In the genomic region with DNA sequence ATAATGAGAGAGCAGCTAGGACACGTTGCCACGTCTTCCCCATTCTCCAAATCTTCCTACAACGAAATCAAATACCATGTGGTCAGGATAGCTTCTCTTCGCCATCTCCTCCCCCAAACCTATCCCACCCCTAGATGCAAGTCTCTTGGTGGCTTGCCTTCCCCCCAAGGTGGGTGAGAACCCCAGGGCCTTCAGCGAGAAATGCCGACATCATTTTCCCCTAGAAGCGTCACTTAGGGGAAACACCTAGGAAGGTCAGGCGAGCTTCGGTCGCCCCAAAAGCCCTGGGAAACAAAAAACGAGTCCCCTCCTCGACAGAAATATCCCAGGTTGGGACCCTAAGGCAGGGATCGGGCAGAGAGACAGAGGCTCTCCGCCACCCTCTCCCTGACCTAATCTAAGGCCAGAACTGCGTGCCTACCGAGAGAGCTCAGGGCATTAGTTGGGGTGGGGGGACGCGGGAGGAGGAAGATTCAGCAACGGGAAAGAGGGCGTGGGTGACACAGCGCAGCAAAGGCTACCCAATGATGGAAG, we compare ENCODE assay signal across 8 cellular contexts. TPM values are rescaled to one million over a fixed set of nuclear protein-coding genes. Genes with fewer than 3 reads are reported as not detected.
DNase-seq lines count a peak whose midpoint lies in the region; ATAC-seq and TF ChIP-seq lines count a peak whose summit lies in the region.

No MANE protein-coding gene starts in this region.

- H3K4me2 ChIP-seq in neuronal stem cell (ENCODE audit: insufficient read depth, low read length, poor library complexity, severe bottlenecking), result peak overlapping the region; percentile 87

- H4K8ac ChIP-seq in neuronal stem cell (ENCODE audit: low read depth, low read length), result peak overlapping the region; percentile 74

- peak overlapping the region; percentile 90 for H3K23ac ChIP-seq in neuronal stem cell (ENCODE audit: low read depth, low read length, poor library complexity)

- H3K4me3 Mint-ChIP-seq in activated T-cell treated with anti-CD3 and anti-CD28 coated beads, Interleukin-2, amount 50 U/mL, for 72 hours, result peak overlapping the region; percentile 96 to 97

- H3K9me3 ChIP-seq in duodenal mucosa (ENCODE audit: control insufficient read depth in 1 of 2, low read length in 2 of 2), result no peaks in the 10 kb centered on the region
- no peaks in the 10 kb centered on the region for H3K9me3 ChIP-seq in neuronal stem cell (replicated peaks in 1 of 2; ENCODE audit: control insufficient read depth in 2 of 2, insufficient read depth in 1 of 2, low read depth in 1 of 2, low read length in 2 of 2)

- H3K27ac Mint-ChIP-seq in activated T-cell treated with anti-CD3 and anti-CD28 coated beads, Interleukin-2, amount 50 U/mL, for 72 hours, result peak overlapping the region; percentile 93

- H4K91ac ChIP-seq in neuronal stem cell (ENCODE audit: low read depth, low read length, poor library complexity), result no peak overlapping the region

- no peaks in the 10 kb centered on the region for H3K27me3 Mint-ChIP-seq in activated T-cell treated with anti-CD3 and anti-CD28 coated beads, Interleukin-2, amount 50 U/mL, for 72 hours (ENCODE audit: low read depth)

- H2AK5ac ChIP-seq in neuronal stem cell (ENCODE audit: low read depth, low read length), result peak overlapping the region; percentile 38

- peak overlapping the region; percentile 92 for H2AFZ ChIP-seq in neuronal stem cell (ENCODE audit: low read length)

- no peak for ATAC-seq in activated T-cell treated with anti-CD3 and anti-CD28 coated beads, Interleukin-2, amount 50 U/mL, for 72 hours (replicated peaks in 1 of 2)
- ATAC-seq in GM21447 (IDR thresholded peaks at IDR 0.05; ENCODE audit: unreplicated experiment), result no peak

- H3K9ac ChIP-seq in duodenal mucosa (ENCODE audit: low read depth in 1 of 2, low read length in 2 of 2), result peak overlapping the region; percentile 85 to 94
- H3K9ac ChIP-seq in neuronal stem cell (ENCODE audit: low read depth, low read length, poor library complexity), result peak overlapping the region; percentile 98

- no peak for TF ChIP-seq POLR2A in NB4 (IDR thresholded peaks at IDR 0.05; ENCODE audit: extremely low read depth, insufficient read length)

- peaks cover 12 to 13% of the 10 kb centered on the region in 2 donors for H3K36me3 ChIP-seq in duodenal mucosa (ENCODE audit: control insufficient read depth in 1 of 2, insufficient read depth in 2 of 2, low read length in 2 of 2)
- peaks cover 3 to 28% of the 10 kb centered on the region in 2 donors for H3K36me3 ChIP-seq in neuronal stem cell (replicated peaks in 1 of 2; ENCODE audit: control insufficient read depth in 2 of 2, insufficient read depth in 2 of 2, low read length in 2 of 2)

- H3K14ac ChIP-seq in neuronal stem cell (ENCODE audit: low read length), result peak overlapping the region; percentile 42

- H3K4me3 ChIP-seq in NB4 (ENCODE audit: low read depth, low read length) (peak overlapping the region; percentile 95), duodenal mucosa (ENCODE audit: low read depth in 1 of 2, low read length in 2 of 2) (peak overlapping the region; percentile 97 to 99), neuronal stem cell (ENCODE audit: low read length in 2 of 2) (peak overlapping the region; percentile 81 to 92)

- no peak overlapping the region for H2BK15ac ChIP-seq in neuronal stem cell (ENCODE audit: low read length)

- H3K36me3 Mint-ChIP-seq in activated T-cell treated with anti-CD3 and anti-CD28 coated beads, Interleukin-2, amount 50 U/mL, for 72 hours (ENCODE audit: insufficient read depth in 2 of 2), result peaks cover 0 to 6% of the 10 kb centered on the region in 2 donors

- DNase-seq in activated T-cell treated with anti-CD3 and anti-CD28 coated beads, Interleukin-2, amount 50 U/mL, for 72 hours, result peak; percentile 22 to 25
- no peak for DNase-seq in activated T-cell treated with anti-CD3 and anti-CD28 coated beads, Interleukin-2, amount 50 U/mL, for 1 hour
- no peak for DNase-seq in NB4 (ENCODE audit: low read depth)
- DNase-seq in neuronal stem cell (ENCODE audit: low spot score), result no peak
- no peak for DNase-seq in GDM1 (lab: John Stamatoyannopoulos, UW)
- DNase-seq in H4 (ENCODE audit: low spot score), result no peak

- no CpG with 5 or more reads among the region's 21 CpGs for WGBS in neuronal stem cell (ENCODE audit: extremely low coverage in 2 of 2, insufficient read length in 2 of 2, insufficient replicate concordance in 1 of 2), 2 donors

- H3K27me3 ChIP-seq in duodenal mucosa (ENCODE audit: control insufficient read depth in 1 of 2, insufficient read depth in 2 of 2, low read length in 2 of 2) (no peaks in the 10 kb centered on the region), neuronal stem cell (ENCODE audit: control insufficient read depth in 3 of 3, insufficient read depth in 3 of 3, low read depth in 1 of 3, low read length in 3 of 3) (no peaks in the 10 kb centered on the region)

- H3K79me1 ChIP-seq in neuronal stem cell (ENCODE audit: low read depth, low read length), result peaks cover 7% of the 10 kb centered on the region

- no peaks in the 10 kb centered on the region for H3K9me3 Mint-ChIP-seq in activated T-cell treated with anti-CD3 and anti-CD28 coated beads, Interleukin-2, amount 50 U/mL, for 72 hours

- no peak overlapping the region for H2BK5ac ChIP-seq in neuronal stem cell (ENCODE audit: low read length)

- H3K4me1 ChIP-seq in duodenal mucosa (ENCODE audit: control insufficient read depth in 1 of 2, insufficient read depth in 2 of 2, low read length in 2 of 2) (peaks cover 28 to 37% of the 10 kb centered on the region in 2 donors), neuronal stem cell (ENCODE audit: control insufficient read depth in 2 of 2, insufficient read depth in 1 of 2, low read depth in 1 of 2, low read length in 2 of 2) (peaks cover 2 to 3% of the 10 kb centered on the region in 2 donors)

- peak overlapping the region; percentile 71 for H3K27ac ChIP-seq in duodenal mucosa (ENCODE audit: low read depth, low read length)
- no peak overlapping the region for H3K27ac ChIP-seq in neuronal stem cell (replicated peaks; ENCODE audit: low read length)

- H2BK12ac ChIP-seq in neuronal stem cell (ENCODE audit: low read length), result no peak overlapping the region

- TF ChIP-seq CTCF in NB4 (IDR thresholded peaks at IDR 0.05; ENCODE audit: low read depth, low read length), result no peak

- peak overlapping the region; percentile 75 for H2BK120ac ChIP-seq in neuronal stem cell (ENCODE audit: low read depth, low read length)

- H3K4me1 Mint-ChIP-seq in activated T-cell treated with anti-CD3 and anti-CD28 coated beads, Interleukin-2, amount 50 U/mL, for 72 hours (ENCODE audit: low read depth), result peaks cover 34% of the 10 kb centered on the region

- H3K18ac ChIP-seq in neuronal stem cell (ENCODE audit: low read length), result peak overlapping the region; percentile 84

- peak overlapping the region; percentile 71 for H3K4ac ChIP-seq in neuronal stem cell (ENCODE audit: low read length)

RNA-seq across cellular contexts. Expression of gene DPH3, which starts 0.5 kb away (rescaled TPM):
- total RNA-seq in activated T-cell treated with anti-CD3 and anti-CD28 coated beads, Interleukin-2, amount 50 U/mL, for 72 hours, result 10 to 100 TPM; 23.4 to 26.1 TPM
- polyA plus RNA-seq in neuronal stem cell (2013, experiment 1 of 2), result 26.4 TPM
- 25.8 TPM for polyA plus RNA-seq in neuronal stem cell (2013, experiment 2 of 2)
- 10.8 and 11.5 TPM in 2 replicates for total RNA-seq in H4 (2014; rRNA removed; shearing (Covaris generic))

RNA-seq across cellular contexts. Expression of gene OXNAD1, which starts 0.8 kb away (rescaled TPM):
- 10 to 100 TPM; 34.3 to 52.0 TPM for total RNA-seq in activated T-cell treated with anti-CD3 and anti-CD28 coated beads, Interleukin-2, amount 50 U/mL, for 72 hours
- 11.3 TPM for polyA plus RNA-seq in neuronal stem cell (2013, experiment 1 of 2)
- 11.6 TPM for polyA plus RNA-seq in neuronal stem cell (2013, experiment 2 of 2)
- 12.1 and 17.1 TPM in 2 replicates for total RNA-seq in H4 (2014; rRNA removed; shearing (Covaris generic))

Comparison
In these comparisons a context has a peak if more than half of its experiments do, and no peak if none do; other contexts are left out.
1. DNase-seq: peak in activated T-cell treated with anti-CD3 and anti-CD28 coated beads, Interleukin-2, amount 50 U/mL, for 72 hours (2 of 2); none in activated T-cell treated with anti-CD3 and anti-CD28 coated beads, Interleukin-2, amount 50 U/mL, for 1 hour (single experiment), NB4 (single experiment), neuronal stem cell (single experiment), GDM1 (single experiment) and H4 (single experiment).
2. Peak in every context shown above with its lines, with median percentiles within 50 percentile points of each other: H3K4me3 ChIP-seq.